ENCODE assay signal across 11 cellular contexts in genomic region chr1:2209400-2210083, GRCh38. TPM values are rescaled to one million over a fixed set of nuclear protein-coding genes. Genes with fewer than 3 reads are reported as not detected.
DNase-seq lines count a peak whose midpoint lies in the region; ATAC-seq and TF ChIP-seq lines count a peak whose summit lies in the region.
"Had no signal": no experiment of that assay in that cellular context is flagged by ENCODE, and none has a peak within 500 bp of the region (broad histone marks: within the 10 kb centered on the region; RNA-seq: fewer than 3 reads in every experiment).

No MANE protein-coding gene starts in this region.

- H3K4me3 Mint-ChIP-seq in osteocyte (ENCODE audit: unreplicated experiment) (peak overlapping the region; percentile 38), WTC11 (no peak overlapping the region)
- no peak overlapping the region for H3K4me3 Mint-ChIP-seq in activated CD4-positive, alpha-beta memory T cell treated with anti-CD3 and anti-CD28 coated beads for 36 hours
- H3K4me3 Mint-ChIP-seq: activated naive CD4-positive, alpha-beta T cell treated with anti-CD3 and anti-CD28 coated beads, Interleukin-2, amount 50 U/mL, for 24 hours had no signal

- H3K9me3 Mint-ChIP-seq in osteocyte (ENCODE audit: unreplicated experiment) (no peaks in the 10 kb centered on the region), WTC11 (no peaks in the 10 kb centered on the region)
- H3K9me3 Mint-ChIP-seq in activated CD4-positive, alpha-beta memory T cell treated with anti-CD3 and anti-CD28 coated beads for 36 hours, result no peaks in the 10 kb centered on the region
- H3K9me3 Mint-ChIP-seq: activated naive CD4-positive, alpha-beta T cell treated with anti-CD3 and anti-CD28 coated beads, Interleukin-2, amount 50 U/mL, for 24 hours had no signal

- H3K27me3 Mint-ChIP-seq in osteocyte (ENCODE audit: unreplicated experiment), result no peaks in the 10 kb centered on the region
- H3K27me3 Mint-ChIP-seq in activated CD4-positive, alpha-beta memory T cell treated with anti-CD3 and anti-CD28 coated beads for 36 hours, result no peaks in the 10 kb centered on the region
- H3K27me3 Mint-ChIP-seq in WTC11 (ENCODE audit: low read depth), result peaks cover 15% of the 10 kb centered on the region
- H3K27me3 Mint-ChIP-seq: activated naive CD4-positive, alpha-beta T cell treated with anti-CD3 and anti-CD28 coated beads, Interleukin-2, amount 50 U/mL, for 24 hours had no signal

- TF ChIP-seq CTCF in Peyer's patch (IDR thresholded peaks at IDR 0.05) (no peak), esophagus squamous epithelium (IDR thresholded peaks at IDR 0.05) (no peak), osteocyte (IDR thresholded peaks at IDR 0.05) (no peak), transverse colon (IDR thresholded peaks at IDR 0.05) (no peak), WTC11 (IDR thresholded peaks at IDR 0.05) (no peak)

- H3K27me3 ChIP-seq in Peyer's patch, result no peaks in the 10 kb centered on the region
- H3K27me3 ChIP-seq in esophagus squamous epithelium, result no peaks in the 10 kb centered on the region
- H3K27me3 ChIP-seq in transverse colon, result no peaks in the 10 kb centered on the region

- H3K9me3 ChIP-seq in Peyer's patch, result no peaks in the 10 kb centered on the region
- no peaks in the 10 kb centered on the region for H3K9me3 ChIP-seq in esophagus squamous epithelium
- H3K9me3 ChIP-seq in transverse colon, result no peaks in the 10 kb centered on the region

- peaks cover 6 to 47% (median 20%) of the 10 kb centered on the region in 4 donors for H3K4me1 ChIP-seq in Peyer's patch
- H3K4me1 ChIP-seq in esophagus squamous epithelium, result peaks cover 71 to 94% (median 85%) of the 10 kb centered on the region in 3 donors
- peaks cover 47 to 67% (median 56%) of the 10 kb centered on the region in 4 donors for H3K4me1 ChIP-seq in transverse colon

- H3K4me1 Mint-ChIP-seq in osteocyte (ENCODE audit: unreplicated experiment) (peaks cover 57% of the 10 kb centered on the region), WTC11 (peaks cover 15% of the 10 kb centered on the region)
- peaks cover 2% of the 10 kb centered on the region for H3K4me1 Mint-ChIP-seq in activated CD4-positive, alpha-beta memory T cell treated with anti-CD3 and anti-CD28 coated beads for 36 hours (ENCODE audit: low read depth)
- H3K4me1 Mint-ChIP-seq: activated naive CD4-positive, alpha-beta T cell treated with anti-CD3 and anti-CD28 coated beads, Interleukin-2, amount 50 U/mL, for 24 hours had no signal

- no peak for TF ChIP-seq POLR2A in Peyer's patch (IDR thresholded peaks at IDR 0.05)
- no peak for TF ChIP-seq POLR2A in esophagus squamous epithelium (IDR thresholded peaks at IDR 0.05)
- no peak for TF ChIP-seq POLR2A in transverse colon (IDR thresholded peaks at IDR 0.05)

- CTCF ChIA-PET in activated CD4-positive, alpha-beta memory T cell treated with anti-CD3 and anti-CD28 coated beads for 36 hours (lab: Charles Lee), result interaction anchor here (1.4 kb wide), 1 partner anchor 10 kb away, joined by 3 read pairs; no protein-coding TSS in a partner anchor
- CTCF ChIA-PET in WTC11 (lab: Charles Lee), result interaction anchor here (1.6 to 2.4 kb wide), 2 partner anchors 106 to 172 kb away, joined by 8 to 10 read pairs; no protein-coding TSS in a partner anchor

- in situ Hi-C loops in transverse colon (cut with MboI; ENCODE audit: low pct_ligation_motif_present in 1 of 4, low pct_unique_long_range_greater_than_20kb in 1 of 4, low sequenced_read_pairs in 3 of 4), result loop anchor here in 3 of 4 donors (10.0 to 25.0 kb wide), 2 partner anchors 103 to 165 kb away; no protein-coding TSS in a partner anchor

- H3K36me3 Mint-ChIP-seq in osteocyte (ENCODE audit: unreplicated experiment) (no peaks in the 10 kb centered on the region), WTC11 (no peaks in the 10 kb centered on the region)
- no peaks in the 10 kb centered on the region for H3K36me3 Mint-ChIP-seq in activated CD4-positive, alpha-beta memory T cell treated with anti-CD3 and anti-CD28 coated beads for 36 hours
- H3K36me3 Mint-ChIP-seq: activated naive CD4-positive, alpha-beta T cell treated with anti-CD3 and anti-CD28 coated beads, Interleukin-2, amount 50 U/mL, for 24 hours had no signal

- H3K27ac ChIP-seq in Peyer's patch (peak overlapping the region in 3 of 4 donors; percentile 41 to 81 (median 55)), esophagus squamous epithelium (peak overlapping the region; percentile 72 to 93 (median 90)), transverse colon (peak overlapping the region; percentile 76 to 92 (median 90))

- H3K36me3 ChIP-seq in Peyer's patch (no peaks in the 10 kb centered on the region), esophagus squamous epithelium (no peaks in the 10 kb centered on the region), transverse colon (no peaks in the 10 kb centered on the region)

- H3K27ac Mint-ChIP-seq in osteocyte (ENCODE audit: unreplicated experiment) (peak overlapping the region; percentile 89), WTC11 (no peak overlapping the region; the same call in 1 of the 2 replicates)
- no peak overlapping the region for H3K27ac Mint-ChIP-seq in activated CD4-positive, alpha-beta memory T cell treated with anti-CD3 and anti-CD28 coated beads for 36 hours
- H3K27ac Mint-ChIP-seq: activated naive CD4-positive, alpha-beta T cell treated with anti-CD3 and anti-CD28 coated beads, Interleukin-2, amount 50 U/mL, for 24 hours had no signal

- no peak overlapping the region for H3K4me3 ChIP-seq in Peyer's patch
- H3K4me3 ChIP-seq in esophagus squamous epithelium, result no peak overlapping the region
- H3K4me3 ChIP-seq in transverse colon, result no peak overlapping the region

- TF ChIP-seq EP300 in transverse colon (IDR thresholded peaks at IDR 0.05; ENCODE audit: low read depth), result no peak

- DNase-seq in Peyer's patch (no peak), esophagus squamous epithelium (lab: John Stamatoyannopoulos, UW) (no peak), osteocyte (ENCODE audit: extremely low spot score, unreplicated experiment) (peak; percentile 83), transverse colon (no peak), WTC11 (ENCODE audit: low spot score) (no peak)
- DNase-seq in activated CD4-positive, alpha-beta memory T cell treated with anti-CD3 and anti-CD28 coated beads for 36 hours, result no peak
- DNase-seq: cortex of kidney, NCI-H1417 treated with DMSO at 0.1 percent for 48 hours, NCI-H510A treated with DMSO at 0.1 percent for 48 hours had no signal

- 46 to 60% methylated on average over 3 to 12 of the region's 18 CpGs for WGBS in esophagus squamous epithelium, 2 donors
- 82% methylated on average over 11 of the region's 18 CpGs; no CpG with 5 or more reads in 1 of the 2 donors for WGBS in transverse colon (ENCODE audit: low coverage in 1 of 2), 2 donors

- ATAC-seq in WTC11, result no peak
- no peak for ATAC-seq in HG03095 (IDR thresholded peaks at IDR 0.05; ENCODE audit: unreplicated experiment)

- intact Hi-C loops in esophagus squamous epithelium (cut with DNase I) (no loop called here), transverse colon (cut with DNase I; ENCODE audit: low total_unique reads) (no loop called here)
- intact Hi-C loops in activated CD4-positive, alpha-beta memory T cell treated with anti-CD3 and anti-CD28 coated beads for 36 hours (cut with micrococcal nuclease), result no loop called here

- POLR2A ChIA-PET in activated CD4-positive, alpha-beta memory T cell treated with anti-CD3 and anti-CD28 coated beads for 36 hours (lab: Charles Lee), result no interaction called here
- POLR2A ChIA-PET in WTC11 (lab: Charles Lee), result interaction anchor here (1.5 kb wide), 1 partner anchor 18 kb away, joined by 4 read pairs; no protein-coding TSS in a partner anchor

TF ChIP-seq in WTC11, 78 proteins besides CTCF, POLR2A, EP300 and RAD21 (continues in another document):
- TF ChIP-seq CREM (CRISPR knock-in tag; IDR thresholded peaks at IDR 0.05) (no peak), GRHL2 (CRISPR knock-in tag; IDR thresholded peaks at IDR 0.05; ENCODE audit: insufficient replicate concordance, severe bottlenecking) (no peak), CDX4 (CRISPR knock-in tag; IDR thresholded peaks at IDR 0.05; ENCODE audit: borderline replicate concordance) (no peak)

RNA-seq across cellular contexts. Expression of gene FAAP20, which starts 15.0 kb away (rescaled TPM):
- total RNA-seq in Peyer's patch (10 to 100 TPM; 16.5 to 31.2 (median 25.4) TPM), esophagus squamous epithelium (10 to 100 TPM in 3 of 4 donors, 1 to 10 TPM in 1; 8.6 to 22.5 (median 18.1) TPM), osteocyte (85.1 and 90.4 TPM in 2 replicates), transverse colon (10 to 100 TPM; 19.4 to 84.5 (median 34.9) TPM), WTC11 (2021) (133 to 151 TPM (median 150 TPM) in 3 replicates)
- 10 to 100 TPM; 64.9 to 69.8 TPM for total RNA-seq in activated CD4-positive, alpha-beta memory T cell treated with anti-CD3 and anti-CD28 coated beads for 36 hours

RNA-seq across cellular contexts. Expression of gene SKI, which starts 18.6 kb away (rescaled TPM):
- 10 to 100 TPM; 20.1 to 41.5 (median 37.1) TPM for total RNA-seq in Peyer's patch
- 10 to 100 TPM; 18.2 to 38.8 (median 25.2) TPM for total RNA-seq in esophagus squamous epithelium
- 131 and 132 TPM in 2 replicates for total RNA-seq in osteocyte
- 10 to 100 TPM; 24.4 to 52.4 (median 32.2) TPM for total RNA-seq in transverse colon
- 10 to 100 TPM; 28.3 to 28.9 TPM for total RNA-seq in activated CD4-positive, alpha-beta memory T cell treated with anti-CD3 and anti-CD28 coated beads for 36 hours
- 75.5 to 88.6 TPM (median 75.6 TPM) in 3 replicates for total RNA-seq in WTC11 (2021)
